Comparison of ENCODE assay signal across 8 cellular contexts in the genomic region with DNA sequence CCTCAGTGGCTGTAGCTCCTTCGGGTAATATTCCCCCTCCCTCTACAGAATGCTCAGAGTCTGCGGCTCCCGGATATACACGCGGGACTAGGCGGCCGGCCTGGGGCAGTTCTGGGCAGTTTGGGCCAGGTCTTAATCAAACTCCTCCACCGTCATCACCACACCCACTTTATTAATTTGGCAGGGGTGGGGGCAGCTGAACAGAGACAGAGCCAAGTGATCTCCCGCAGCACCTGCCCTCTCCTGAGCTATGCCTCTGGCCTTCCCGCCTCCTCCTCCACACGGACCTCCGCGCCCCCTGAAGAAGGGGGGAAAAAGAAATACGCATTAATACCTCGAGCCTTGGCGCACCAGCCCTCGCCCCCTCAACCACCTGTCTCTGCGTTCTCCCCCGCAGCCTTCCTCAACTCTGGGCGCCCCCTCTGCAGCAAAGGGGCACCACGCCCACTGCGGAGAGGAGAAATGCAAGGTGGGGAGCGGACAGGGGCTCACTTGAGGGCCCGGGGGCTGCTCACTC. TPM values are rescaled to one million over a fixed set of nuclear protein-coding genes. Genes with fewer than 3 reads are reported as not detected.
DNase-seq lines count a peak whose midpoint lies in the region; ATAC-seq and TF ChIP-seq lines count a peak whose summit lies in the region.

No MANE protein-coding gene starts in this region.

- no peaks in the 10 kb centered on the region for H3K4me1 ChIP-seq in A673 (ENCODE audit: insufficient read depth, low read length, poor library complexity, severe bottlenecking)
- peaks cover 2% of the 10 kb centered on the region for H3K4me1 ChIP-seq in iPS-15b (ENCODE audit: control insufficient read depth, insufficient read depth, low read length)
- H3K4me1 ChIP-seq in gastrocnemius medialis, result peaks cover 48 to 58% of the 10 kb centered on the region in 2 donors

- ATAC-seq in GM18907 (IDR thresholded peaks at IDR 0.05; ENCODE audit: unreplicated experiment) (peak; percentile 12), gastrocnemius medialis (peak; percentile 38 to 41), HG03521 (IDR thresholded peaks at IDR 0.05; ENCODE audit: unreplicated experiment) (no peak)

- TF ChIP-seq POLR2A in NB4 (IDR thresholded peaks at IDR 0.05; ENCODE audit: extremely low read depth, insufficient read length), result peak; percentile 13
- TF ChIP-seq POLR2A in gastrocnemius medialis (IDR thresholded peaks at IDR 0.05), result no peak

- in situ Hi-C loops in astrocyte of the cerebellum (cut with HindIII; ENCODE audit: low sequenced_read_pairs), result no loop called here
- in situ Hi-C loops in gastrocnemius medialis (cut with MboI; ENCODE audit: low sequenced_read_pairs in 4 of 4), result loop anchor here in 3 of 4 donors (5.0 kb wide), 2 partner anchors 36 to 41 kb away; no protein-coding TSS in a partner anchor

- H3K27ac ChIP-seq in A673 (ENCODE audit: low read depth, low read length, poor library complexity, severe bottlenecking) (no peak overlapping the region), gastrocnemius medialis (peak overlapping the region; percentile 77 to 90 (median 90))

- intact Hi-C loops in A673 (cut with micrococcal nuclease; ENCODE audit: unreplicated experiment), result loop anchor here (5.0 kb wide), 1 partner anchor 41 kb away; no protein-coding TSS in a partner anchor
- intact Hi-C loops in gastrocnemius medialis (cut with DNase I; ENCODE audit: low total_unique reads), result no loop called here

- H3K9ac ChIP-seq in iPS-15b (ENCODE audit: low read depth, low read length), result no peak overlapping the region

- no peak for TF ChIP-seq CTCF in A673 (conservative IDR thresholded peaks at IDR 0.05; ENCODE audit: low read depth, low read length)
- no peak for TF ChIP-seq CTCF in NB4 (IDR thresholded peaks at IDR 0.05; ENCODE audit: low read depth, low read length)
- TF ChIP-seq CTCF in astrocyte of the cerebellum (IDR thresholded peaks at IDR 0.05; ENCODE audit: low read depth, low read length, missing control alignments), result no peak
- TF ChIP-seq CTCF in gastrocnemius medialis (IDR thresholded peaks at IDR 0.05 in 4 of 5, conservative IDR thresholded peaks at IDR 0.05 in 1 of 5), result no peak

- H3K4me3 ChIP-seq in A673 (ENCODE audit: low read depth, low read length, poor library complexity, severe bottlenecking) (peak overlapping the region; percentile 63), NB4 (ENCODE audit: low read depth, low read length) (peak overlapping the region; percentile 73), astrocyte of the cerebellum (ENCODE audit: low read depth, low read length) (peak overlapping the region; percentile 50), iPS-15b (ENCODE audit: low read depth, low read length) (peak overlapping the region; percentile 74), gastrocnemius medialis (peak overlapping the region; percentile 64 to 69 (median 65))

- H3K27me3 ChIP-seq in A673 (replicated peaks; ENCODE audit: insufficient read depth, low read depth, low read length, poor library complexity), result no peaks in the 10 kb centered on the region
- H3K27me3 ChIP-seq in iPS-15b (ENCODE audit: control insufficient read depth, insufficient read depth, low read length), result peaks cover 21% of the 10 kb centered on the region
- no peaks in the 10 kb centered on the region for H3K27me3 ChIP-seq in gastrocnemius medialis

- H3K9me3 ChIP-seq in A673 (ENCODE audit: low read depth, low read length, poor library complexity, severe bottlenecking) (no peaks in the 10 kb centered on the region), iPS-15b (ENCODE audit: control insufficient read depth, insufficient read depth, low read length) (no peaks in the 10 kb centered on the region), gastrocnemius medialis (no peaks in the 10 kb centered on the region)

- CTCF ChIA-PET in A673 (lab: Charles Lee), result interaction anchor here (0.6 to 1.9 kb wide), 4 partner anchors 17 to 95 kb away, joined by 4 to 9 read pairs (median 6); no protein-coding TSS in a partner anchor

- POLR2A ChIA-PET in A673 (lab: Charles Lee; ENCODE audit: low non-redundant PET), result no interaction called here

- no peaks in the 10 kb centered on the region for H3K36me3 ChIP-seq in A673 (ENCODE audit: insufficient read depth, low read length, poor library complexity, severe bottlenecking)
- no peaks in the 10 kb centered on the region for H3K36me3 ChIP-seq in iPS-15b (ENCODE audit: control insufficient read depth, insufficient read depth, low read length)
- H3K36me3 ChIP-seq in gastrocnemius medialis, result no peaks in the 10 kb centered on the region

- BruUV-seq in A673 (replicated peaks; lab: Mats Ljungman, UMichigan), result no TSS peak

- DNase-seq in A673 (ENCODE audit: low spot score), result no peak
- peak; percentile 56 for DNase-seq in NB4 (ENCODE audit: low read depth)
- DNase-seq in astrocyte of the cerebellum (ENCODE audit: low read depth), result no peak
- DNase-seq in gastrocnemius medialis, result no peak
- DNase-seq in occipital lobe (lab: John Stamatoyannopoulos, UW), result no peak

RNA-seq across cellular contexts. Expression of a gene that starts 42.6 kb away (rescaled TPM):
- total RNA-seq in A673 (2021), result not detected in 2 replicates
- 10 to 100 TPM; 13.6 to 31.7 (median 20.7) TPM for total RNA-seq in gastrocnemius medialis
- 1.6 TPM for total RNA-seq in occipital lobe
